ENCODE assay signal across 32 cellular contexts in genomic region chr19:45349126-45349415, GRCh38. TPM values are rescaled to one million over a fixed set of nuclear protein-coding genes. Genes with fewer than 3 reads are reported as not detected.
"Had no signal": no experiment of that assay in that cellular context is flagged by ENCODE, and none has a peak within 500 bp of the region (broad histone marks: within the 10 kb centered on the region; RNA-seq: fewer than 3 reads in every experiment).

No MANE protein-coding gene starts in this region.

- H3K27ac Mint-ChIP-seq: stimulated activated memory B cell treated with anti-CD40 and anti-IgM and Interleukin-4, amounts not matched to agents 10 μg/mL and 1 μg/mL and 100 μg/mL, for 72 hours; stimulated activated naive CD8-positive, alpha-beta T cell treated with anti-CD3 and anti-CD28 coated beads, Interleukin-15, amount 100 ng/mL, for 72 hours had no signal

- H3K27ac ChIP-seq: dorsolateral prefrontal cortex, heart left ventricle, parathyroid adenoma, psoas muscle, spleen, testis, tibial nerve, upper lobe of right lung, vagina had no signal

- H3K4me3 Mint-ChIP-seq: naive thymus-derived CD8-positive, alpha-beta T cell; stimulated activated memory B cell treated with anti-CD40 and anti-IgM and Interleukin-4, amounts not matched to agents 10 μg/mL and 1 μg/mL and 100 μg/mL, for 72 hours; stimulated activated naive CD8-positive, alpha-beta T cell treated with anti-CD3 and anti-CD28 coated beads, Interleukin-15, amount 100 ng/mL, for 72 hours had no signal

- FAIRE-seq: frontal cortex, islet of Langerhans had no signal

- H3K4me1 ChIP-seq: heart left ventricle, parathyroid adenoma, psoas muscle, spleen, testis, tibial nerve, upper lobe of right lung had no signal

- DNase-seq: cortex of kidney; dorsolateral prefrontal cortex; effector CD8-positive, alpha-beta T cell; heart left ventricle; hippocampal formation; mammary epithelial cell; mucosa of descending colon; naive thymus-derived CD8-positive, alpha-beta T cell; nucleus accumbens; psoas muscle; retina; spleen; stimulated activated CD4-positive, alpha-beta T cell treated with anti-CD3 and anti-CD28 coated beads, Interleukin-15, amount 100 ng/mL, for 24 hours; stimulated activated CD4-positive, alpha-beta T cell treated with anti-CD3 and anti-CD28 coated beads, Interleukin-1b, Interleukin-23, amount 100 ng/mL, for 48 hours; stimulated activated CD4-positive, alpha-beta T cell treated with anti-CD3 and anti-CD28 coated beads, Interleukin-4, amount 100 ng/mL, for 24 hours; stimulated activated naive CD8-positive, alpha-beta T cell treated with anti-CD3 and anti-CD28 coated beads, Interleukin-15, amount 100 ng/mL, for 72 hours; testis; upper lobe of right lung had no signal

- H3K9ac ChIP-seq: parathyroid adenoma had no signal

- H3K9me3 Mint-ChIP-seq: naive thymus-derived CD8-positive, alpha-beta T cell; stimulated activated memory B cell treated with anti-CD40 and anti-IgM and Interleukin-4, amounts not matched to agents 10 μg/mL and 1 μg/mL and 100 μg/mL, for 72 hours; stimulated activated naive CD8-positive, alpha-beta T cell treated with anti-CD3 and anti-CD28 coated beads, Interleukin-15, amount 100 ng/mL, for 72 hours had no signal

- H3K9me3 ChIP-seq: heart left ventricle, mucosa of descending colon, psoas muscle, spleen, testis, tibial nerve, upper lobe of right lung, vagina had no signal

- H3K4me3 ChIP-seq: dorsolateral prefrontal cortex, heart left ventricle, mucosa of descending colon, psoas muscle, spleen, testis, tibial nerve, upper lobe of right lung, vagina had no signal

- H2AFZ ChIP-seq: parathyroid adenoma had no signal

- H3K4me1 Mint-ChIP-seq: stimulated activated memory B cell treated with anti-CD40 and anti-IgM and Interleukin-4, amounts not matched to agents 10 μg/mL and 1 μg/mL and 100 μg/mL, for 72 hours had no signal

- ATAC-seq: esophagus mucosa; heart left ventricle; mucosa of descending colon; naive thymus-derived CD8-positive, alpha-beta T cell; psoas muscle; sciatic nerve; stimulated activated memory B cell treated with anti-CD40 and anti-IgM and Interleukin-4, amounts not matched to agents 10 μg/mL and 1 μg/mL and 100 μg/mL, for 72 hours; stimulated activated naive CD8-positive, alpha-beta T cell treated with anti-CD3 and anti-CD28 coated beads, Interleukin-15, amount 100 ng/mL, for 72 hours; upper lobe of right lung had no signal

- H3K79me2 ChIP-seq: parathyroid adenoma had no signal

- H3K27me3 ChIP-seq: testis, vagina had no signal

RNA-seq across cellular contexts. Expression of gene KLC3, which starts 8.5 kb away (rescaled TPM):
- total RNA-seq: glomerular endothelial cell; left lobe of liver; mucosa of descending colon; naive thymus-derived CD8-positive, alpha-beta T cell; sciatic nerve; subcutaneous adipose tissue; tibial nerve had no signal
- polyA plus RNA-seq: naive thymus-derived CD8-positive, alpha-beta T cell; neural cell had no signal

RNA-seq across cellular contexts. Expression of gene CKM, which starts 26.4 kb away (rescaled TPM):
- total RNA-seq: fibroblast of lung; frontal cortex; glomerular endothelial cell; left lobe of liver; mammary epithelial cell; naive thymus-derived CD8-positive, alpha-beta T cell; sciatic nerve; subcutaneous adipose tissue; vagina had no signal
- polyA plus RNA-seq: fibroblast of lung; mammary epithelial cell; naive thymus-derived CD8-positive, alpha-beta T cell had no signal

RNA-seq across cellular contexts. Expression of gene PPP1R13L, which starts 55.8 kb away (rescaled TPM):
- total RNA-seq: skeletal muscle tissue had no signal
- polyA plus RNA-seq: neural cell had no signal
